1 cellular context compared by ENCODE assay signal in genomic region chr15:77037475-77038209, GRCh38.
TF ChIP-seq lines count a peak whose summit lies in the region.

No MANE protein-coding gene starts in this region.

TF ChIP-seq in HepG2, 621 proteins besides CTCF, POLR2A, EP300 and RAD21:
- TF ChIP-seq ATF4 (CRISPR knock-in tag; IDR thresholded peaks at IDR 0.05) (no peak), RXRA (CRISPR knock-in tag; IDR thresholded peaks at IDR 0.05) (peak; percentile 13; the same call in 1 of the 2 replicates), ASH2L (IDR thresholded peaks at IDR 0.05; ENCODE audit: insufficient read length, low read depth, low read length) (no peak), CAMTA2 (CRISPR knock-in tag; IDR thresholded peaks at IDR 0.05; ENCODE audit: borderline replicate concordance) (no peak), ZBTB1 (CRISPR knock-in tag; IDR thresholded peaks at IDR 0.05; ENCODE audit: borderline replicate concordance) (no peak)
